ENCODE assay signal across 33 cellular contexts in genomic region chr21:33770542-33770941, GRCh38.
DNase-seq lines count a peak whose midpoint lies in the region; ATAC-seq, FAIRE-seq and TF ChIP-seq lines count a peak whose summit lies in the region.
"Had no signal": no experiment of that assay in that cellular context is flagged by ENCODE, and none has a peak within 500 bp of the region (broad histone marks: within the 10 kb centered on the region; RNA-seq: fewer than 3 reads in every experiment).

No MANE protein-coding gene starts in this region.

- TF ChIP-seq POLR2A in HepG2 (IDR thresholded peaks at IDR 0.05; ENCODE audit: insufficient read depth in 1 of 2, low read depth in 2 of 2, low read length in 2 of 2) (no peak), right lobe of liver (IDR thresholded peaks at IDR 0.05) (no peak), K562 (conservative IDR thresholded peaks at IDR 0.05) (no peak)

- in situ Hi-C loops in HepG2 (cut with HindIII; ENCODE audit: extremely low pct_ligation_motif_present, low pct_unique_long_range_greater_than_20kb) (no loop called here), K562 (cut with MboI) (no loop called here), mammary epithelial cell (cut with MboI; ENCODE audit: low sequenced_read_pairs in 2 of 2) (no loop called here)

- H3K4me1 ChIP-seq in HepG2 (ENCODE audit: insufficient read depth, low read length) (no peaks in the 10 kb centered on the region), right lobe of liver (no peaks in the 10 kb centered on the region), HEK293 (ENCODE audit: control insufficient read depth, insufficient read depth, low read length) (no peaks in the 10 kb centered on the region), K562 (replicated peaks in 1 of 2; ENCODE audit: control insufficient read depth in 2 of 2, insufficient read depth in 2 of 2, low read length in 2 of 2) (no peaks in the 10 kb centered on the region), left ventricle myocardium inferior (no peaks in the 10 kb centered on the region), mammary epithelial cell (ENCODE audit: insufficient read depth, low read length) (no peaks in the 10 kb centered on the region)
- H3K4me1 ChIP-seq: A549; BE2C; BLaER1; BLaER1 treated with 17β-estradiol and CSF1 and Interleukin-3, amounts not matched to agents 10 nM and 100 nM had no signal

- TF ChIP-seq EP300 in HepG2 (IDR thresholded peaks at IDR 0.05; ENCODE audit: low read depth in 2 of 2, low read length in 2 of 2) (no peak), HepG2 (CRISPR knock-in tag; IDR thresholded peaks at IDR 0.05; ENCODE audit: borderline replicate concordance) (no peak), K562 (IDR thresholded peaks at IDR 0.05; ENCODE audit: low read length) (no peak)

- H3K79me2 ChIP-seq in HepG2 (ENCODE audit: insufficient read depth, low read length), result no peaks in the 10 kb centered on the region
- H3K79me2 ChIP-seq in K562 (ENCODE audit: control insufficient read depth, insufficient read depth, low read length), result no peaks in the 10 kb centered on the region
- no peaks in the 10 kb centered on the region for H3K79me2 ChIP-seq in mammary epithelial cell (ENCODE audit: insufficient read depth, low read length)

- H3K27me3 ChIP-seq in HepG2 (ENCODE audit: control insufficient read depth in 1 of 2, insufficient read depth in 2 of 2, low read length in 2 of 2), result no peaks in the 10 kb centered on the region
- no peaks in the 10 kb centered on the region for H3K27me3 ChIP-seq in right lobe of liver
- H3K27me3 ChIP-seq in K562 (ENCODE audit: control insufficient read depth in 2 of 2, insufficient read depth in 2 of 2, low read length in 2 of 2), result no peaks in the 10 kb centered on the region
- no peaks in the 10 kb centered on the region for H3K27me3 ChIP-seq in left ventricle myocardium inferior (ENCODE audit: low read depth)
- no peaks in the 10 kb centered on the region for H3K27me3 ChIP-seq in mammary epithelial cell (ENCODE audit: insufficient read depth, low read length)
- H3K27me3 ChIP-seq: BE2C; BLaER1; BLaER1 treated with 17β-estradiol and CSF1 and Interleukin-3, amounts not matched to agents 10 nM and 100 nM had no signal

- intact Hi-C loops in HepG2 (cut with micrococcal nuclease; ENCODE audit: unreplicated experiment) (no loop called here), right lobe of liver (cut with DNase I) (no loop called here), K562 (cut with micrococcal nuclease) (no loop called here), left ventricle myocardium inferior (cut with micrococcal nuclease) (no loop called here), mammary epithelial cell (cut with micrococcal nuclease) (no loop called here)

- H4K20me1 ChIP-seq in HepG2 (ENCODE audit: insufficient read depth, low read length) (no peaks in the 10 kb centered on the region), K562 (replicated peaks; ENCODE audit: control insufficient read depth, insufficient read depth, low read length) (no peaks in the 10 kb centered on the region), mammary epithelial cell (ENCODE audit: insufficient read depth, low read length) (no peaks in the 10 kb centered on the region)
- H4K20me1 ChIP-seq: BLaER1; BLaER1 treated with 17β-estradiol and CSF1 and Interleukin-3, amounts not matched to agents 10 nM and 100 nM had no signal

- DNase-seq in HepG2 (ENCODE audit: low spot score) (no peak), right lobe of liver (no peak), K562 (ENCODE audit: extremely low read depth in 1 of 4, low spot score in 3 of 4) (no peak), left ventricle myocardium inferior (no peak), mammary epithelial cell (no peak)
- DNase-seq: 8988T; ACHN; AML-193; BE2C; C1 segment of cervical spinal cord; Caco-2; Calu3; CD4-positive, alpha-beta memory T cell; CD4-positive, alpha-beta T cell; CD4-positive, CD25-positive, alpha-beta regulatory T cell; CD8-positive, alpha-beta memory T cell; CD8-positive, alpha-beta T cell; COR-L47; DMS 273 treated with DMSO at 0.1 percent for 48 hours; DMS153; DMS53; DMS79; DMS79 treated with DMSO at 0.1 percent for 48 hours; DND-41; EL had no signal

- H2AFZ ChIP-seq in HepG2 (ENCODE audit: low read length), result no peak overlapping the region
- H2AFZ ChIP-seq in K562 (ENCODE audit: low read depth, low read length), result no peak overlapping the region
- H2AFZ ChIP-seq in mammary epithelial cell (ENCODE audit: low read depth, low read length), result no peak overlapping the region

- H3K9ac ChIP-seq in HepG2 (ENCODE audit: insufficient read depth, low read depth, low read length), result no peak overlapping the region
- no peak overlapping the region for H3K9ac ChIP-seq in K562 (ENCODE audit: insufficient read depth in 1 of 2, low read depth in 2 of 2, low read length in 2 of 2)
- no peak overlapping the region for H3K9ac ChIP-seq in mammary epithelial cell (ENCODE audit: insufficient read depth, low read length)
- H3K9ac ChIP-seq: BLaER1; BLaER1 treated with 17β-estradiol and CSF1 and Interleukin-3, amounts not matched to agents 10 nM and 100 nM had no signal

- H3K4me2 ChIP-seq in HepG2 (ENCODE audit: low read depth, low read length) (no peak overlapping the region), K562 (ENCODE audit: insufficient read depth, low read length) (no peak overlapping the region), mammary epithelial cell (ENCODE audit: insufficient read depth, low read depth, low read length) (no peak overlapping the region)
- H3K4me2 ChIP-seq: A549; BLaER1; BLaER1 treated with 17β-estradiol and CSF1 and Interleukin-3, amounts not matched to agents 10 nM and 100 nM had no signal

- ATAC-seq in HepG2 (no peak), right lobe of liver (no peak), K562 (no peak)
- ATAC-seq: A549; CD8-positive, alpha-beta T cell had no signal

- BruUV-seq in HepG2 (replicated peaks; lab: Mats Ljungman, UMichigan), result no TSS peak
- BruUV-seq in K562 (replicated peaks; lab: Mats Ljungman, UMichigan), result no TSS peak
- BruUV-seq in mammary epithelial cell (replicated peaks; lab: Mats Ljungman, UMichigan), result no TSS peak

- dilution Hi-C loops in mammary epithelial cell (cut with HindIII; ENCODE audit: low sequenced_read_pairs), result no loop called here

- TF ChIP-seq RAD21 in HepG2 (CRISPR knock-in tag; IDR thresholded peaks at IDR 0.05) (no peak), K562 (CRISPR knock-in tag; conservative IDR thresholded peaks at IDR 0.05 in 1 of 2, IDR thresholded peaks at IDR 0.05 in 1 of 2) (no peak)

- H3K4me3 ChIP-seq in HepG2 (replicated peaks in 1 of 3; ENCODE audit: insufficient read depth in 1 of 3, low read depth in 2 of 3, low read length in 3 of 3), result no peak overlapping the region
- no peak overlapping the region for H3K4me3 ChIP-seq in right lobe of liver
- H3K4me3 ChIP-seq in HEK293 (ENCODE audit: low read depth, low read length), result no peak overlapping the region
- no peak overlapping the region for H3K4me3 ChIP-seq in K562
- H3K4me3 ChIP-seq in left ventricle myocardium inferior, result no peak overlapping the region
- H3K4me3 ChIP-seq in mammary epithelial cell (replicated peaks in 1 of 3; ENCODE audit: insufficient read depth in 1 of 3, low read depth in 2 of 3, low read length in 3 of 3), result no peak overlapping the region
- H3K4me3 ChIP-seq: A549; BLaER1; BLaER1 treated with 17β-estradiol and CSF1 and Interleukin-3, amounts not matched to agents 10 nM and 100 nM had no signal

- H3K9me1 ChIP-seq in K562 (ENCODE audit: control insufficient read depth, insufficient read depth, low read length), result no peaks in the 10 kb centered on the region

- CTCF ChIA-PET in HepG2 (lab: Yijun Ruan, JAX; ENCODE audit: low intra/inter-chr PET ratio, low total read pairs) (no interaction called here), HEK293 (lab: Yijun Ruan, JAX) (no interaction called here), K562 (lab: Yijun Ruan, JAX; ENCODE audit: low intra/inter-chr PET ratio) (no interaction called here), mammary epithelial cell (lab: Charles Lee; ENCODE audit: low non-redundant PET) (no interaction called here)

- FAIRE-seq in HepG2 (lab: Jason Lieb, UNC) (no peak), K562 (lab: Jason Lieb, UNC) (no peak)
- FAIRE-seq: A204.1, A549, D721Med had no signal

- H3K27ac ChIP-seq in HepG2 (ENCODE audit: extremely low read length, insufficient read depth, low read length) (no peak overlapping the region), right lobe of liver (no peak overlapping the region), HEK293 (ENCODE audit: extremely low read depth, low read depth, low read length) (no peak overlapping the region), K562 (ENCODE audit: extremely low read depth, low read depth, low read length) (no peak overlapping the region), left ventricle myocardium inferior (replicated peaks) (no peak overlapping the region), mammary epithelial cell (ENCODE audit: insufficient read depth, low read depth, low read length) (no peak overlapping the region)
- H3K27ac ChIP-seq: 22Rv1; A549; BLaER1; BLaER1 treated with 17β-estradiol and CSF1 and Interleukin-3, amounts not matched to agents 10 nM and 100 nM; C4-2B had no signal

- TF ChIP-seq CTCF in HepG2 (CRISPR knock-in tag; IDR thresholded peaks at IDR 0.05) (no peak), right lobe of liver (IDR thresholded peaks at IDR 0.05) (no peak), HEK293 (tag by site-specific recombination; IDR thresholded peaks at IDR 0.05) (no peak), K562 (IDR thresholded peaks at IDR 0.05 in 2 of 3, conservative IDR thresholded peaks at IDR 0.05 in 1 of 3; ENCODE audit: insufficient read depth in 2 of 3, low read depth in 1 of 3, low read length in 3 of 3) (no peak), left ventricle myocardium inferior (IDR thresholded peaks at IDR 0.05; ENCODE audit: borderline replicate concordance) (no peak), mammary epithelial cell (conservative IDR thresholded peaks at IDR 0.05 in 1 of 2, IDR thresholded peaks at IDR 0.05 in 1 of 2; ENCODE audit: extremely low read depth in 1 of 2, insufficient read depth in 1 of 2, low read depth in 1 of 2, low read length in 2 of 2) (no peak)

- whole genome bisulfite sequencing in HepG2 (ENCODE audit: low lambda C conversion rate), result 93% methylated on average over 3 of the region's 3 CpGs
- WGBS in right lobe of liver (ENCODE audit: insufficient coverage, low coverage, low lambda C conversion rate, missing lambda C conversion rate), result 92% methylated on average over 3 of the region's 3 CpGs
- WGBS in K562 (ENCODE audit: insufficient coverage, low coverage, missing lambda C conversion rate), result 44% methylated on average over 3 of the region's 3 CpGs
- WGBS in mammary epithelial cell (ENCODE audit: low coverage, missing lambda C conversion rate), result 100% methylated on average over 3 of the region's 3 CpGs

- POLR2A ChIA-PET in HepG2 (lab: Yijun Ruan, JAX) (no interaction called here), HEK293 (lab: Yijun Ruan, JAX) (no interaction called here), K562 (lab: Yijun Ruan, JAX) (no interaction called here)

- no peaks in the 10 kb centered on the region for H3K9me3 ChIP-seq in HepG2 (ENCODE audit: low read length)
- no peaks in the 10 kb centered on the region for H3K9me3 ChIP-seq in right lobe of liver
- no peaks in the 10 kb centered on the region for H3K9me3 ChIP-seq in HEK293 (ENCODE audit: control insufficient read depth, insufficient read depth, low read depth, low read length)
- no peaks in the 10 kb centered on the region for H3K9me3 ChIP-seq in K562 (replicated peaks; ENCODE audit: control insufficient read depth, insufficient read depth, low read depth, low read length)
- H3K9me3 ChIP-seq in left ventricle myocardium inferior (replicated peaks), result no peaks in the 10 kb centered on the region
- no peaks in the 10 kb centered on the region for H3K9me3 ChIP-seq in mammary epithelial cell (replicated peaks; ENCODE audit: insufficient read depth, low read length)
- H3K9me3 ChIP-seq: A549, BE2C, Caco-2 had no signal

- H3K36me3 ChIP-seq in HepG2 (replicated peaks in 1 of 2; ENCODE audit: control insufficient read depth in 1 of 2, insufficient read depth in 2 of 2, low read length in 2 of 2) (peaks cover 4 to 39% of the 10 kb centered on the region in 2 experiments), right lobe of liver (peaks cover 0 to 66% (median 26%) of the 10 kb centered on the region in 4 donors), HEK293 (ENCODE audit: control insufficient read depth in 2 of 2, insufficient read depth in 1 of 2, low read length in 2 of 2) (peaks cover 22 to 43% of the 10 kb centered on the region in 2 experiments), K562 (ENCODE audit: control insufficient read depth, insufficient read depth, low read length) (no peaks in the 10 kb centered on the region), left ventricle myocardium inferior (peaks cover 60% of the 10 kb centered on the region), mammary epithelial cell (ENCODE audit: insufficient read depth, low read length) (peaks cover 23% of the 10 kb centered on the region)

Comparison
In these comparisons a context has a peak if more than half of its experiments do, and no peak if none do; other contexts are left out.
1. Of the 241 proteins assayed by ChIP-seq in both HepG2 and K562: peak only in HepG2: none; only in K562: CEBPB; in both: none; in neither: 238; mixed calls (peak in some experiments, not most) for 2.